Comparison of ENCODE assay signal across 20 cellular contexts in genomic region chr17:20190605-20191004, GRCh38.
DNase-seq lines count a peak whose midpoint lies in the region; ATAC-seq and TF ChIP-seq lines count a peak whose summit lies in the region.
"Had no signal": no experiment of that assay in that cellular context is flagged by ENCODE, and none has a peak within 500 bp of the region (broad histone marks: within the 10 kb centered on the region; RNA-seq: fewer than 3 reads in every experiment).

No MANE protein-coding gene starts in this region.

- H3K9ac ChIP-seq in PC-3 (ENCODE audit: low read length), result no peak overlapping the region
- H3K9ac ChIP-seq: parathyroid adenoma had no signal

- H3K4me3 ChIP-seq in PC-3 (ENCODE audit: low read length), result no peak overlapping the region
- H3K4me3 ChIP-seq in coronary artery, result no peak overlapping the region
- H3K4me3 ChIP-seq in mesodermal cell (ENCODE audit: extremely low read depth, insufficient read depth, low read length, poor library complexity, severe bottlenecking), result no peak overlapping the region
- H3K4me3 ChIP-seq: HAP-1, right lobe of liver, testis had no signal

- H2AFZ ChIP-seq in PC-3 (ENCODE audit: low read length), result no peak overlapping the region
- H2AFZ ChIP-seq: parathyroid adenoma had no signal

- no peaks in the 10 kb centered on the region for H3F3A ChIP-seq in PC-3 (ENCODE audit: low read length, unreplicated experiment)

- DNase-seq in PC-3, result no peak
- no peak for DNase-seq in coronary artery (ENCODE audit: low spot score)
- no peak for DNase-seq in putamen (ENCODE audit: low spot score)
- DNase-seq in SW 1271 (lab: John Stamatoyannopoulos, UW), result no peak
- DNase-seq: activated CD4-positive, alpha-beta T cell treated with anti-CD3 and anti-CD28 coated beads for 36 hours; DMS79 treated with DMSO at 0.1 percent for 48 hours; foreskin melanocyte; kidney glomerular epithelial cell; NCI-H1436 treated with DMSO at 0.1 percent for 48 hours; NCI-H526 treated with DMSO at 0.1 percent for 48 hours; right lobe of liver; testis had no signal

- CTCF ChIA-PET in PC-3 (lab: Charles Lee), result no interaction called here

- TF ChIP-seq CTCF in PC-3 (conservative IDR thresholded peaks at IDR 0.05; ENCODE audit: low read depth, low read length) (no peak), coronary artery (IDR thresholded peaks at IDR 0.05) (no peak)

- no peak for ATAC-seq in PC-3
- no peak for ATAC-seq in HG02571 (IDR thresholded peaks at IDR 0.05; ENCODE audit: unreplicated experiment)
- no peak for ATAC-seq in GM18498 (IDR thresholded peaks at IDR 0.05; ENCODE audit: unreplicated experiment)
- ATAC-seq: activated CD4-positive, alpha-beta T cell treated with anti-CD3 and anti-CD28 coated beads for 36 hours; natural killer cell treated with Interleukin-12 subunit alpha and Interleukin-12 subunit beta and Interleukin-15 and Interleukin-18, amount 100 ng/mL, for 72 hours; right lobe of liver; Right ventricle myocardium inferior had no signal

- H3K27ac ChIP-seq in PC-3 (ENCODE audit: low read length), result peak overlapping the region; percentile 6; the same call in 1 of the 2 replicates
- H3K27ac ChIP-seq in coronary artery, result peak overlapping the region; percentile 21 to 79
- peak overlapping the region; percentile 90 for H3K27ac ChIP-seq in mesodermal cell (ENCODE audit: low read depth, low read length, severe bottlenecking)
- H3K27ac ChIP-seq: brain microvascular endothelial cell, parathyroid adenoma, right lobe of liver, testis had no signal

- H3K4me1 ChIP-seq in PC-3 (ENCODE audit: insufficient read depth, low read length) (peaks cover 34% of the 10 kb centered on the region), mesodermal cell (ENCODE audit: control insufficient read depth, insufficient read depth, low read length, poor library complexity, severe bottlenecking) (peaks cover 32% of the 10 kb centered on the region)
- H3K4me1 ChIP-seq: parathyroid adenoma, right lobe of liver had no signal

- no peaks in the 10 kb centered on the region for H3K9me2 ChIP-seq in PC-3 (replicated peaks; ENCODE audit: low read length)

- H3K9me3 ChIP-seq in PC-3 (ENCODE audit: low read length), result 0 out of 2 replicates have a peak, but pooled peaks cover 2% of the 10 kb centered on the region
- H3K9me3 ChIP-seq in mesodermal cell (ENCODE audit: control insufficient read depth, low read length), result peaks cover 10% of the 10 kb centered on the region
- H3K9me3 ChIP-seq: right lobe of liver, testis had no signal

- H3K36me3 ChIP-seq in PC-3 (ENCODE audit: low read depth, low read length) (peaks cover under 1% of the 10 kb centered on the region; the same call in 1 of the 2 replicates), mesodermal cell (ENCODE audit: control insufficient read depth, insufficient read depth, low read length) (peaks cover 2% of the 10 kb centered on the region)
- H3K36me3 ChIP-seq: brain microvascular endothelial cell, HAP-1, right lobe of liver had no signal

- peaks cover 49% of the 10 kb centered on the region for H3K79me2 ChIP-seq in PC-3 (ENCODE audit: low read length)
- H3K79me2 ChIP-seq: parathyroid adenoma had no signal

- no peaks in the 10 kb centered on the region for H3K27me3 ChIP-seq in PC-3 (ENCODE audit: low read length)
- H3K27me3 ChIP-seq: brain microvascular endothelial cell, right lobe of liver, testis had no signal

- 83 to 90% methylated on average over 1 to 2 of the region's 3 CpGs for WGBS in mesodermal cell (ENCODE audit: insufficient coverage in 2 of 2), 2 experiments

- intact Hi-C loops in PC-3 (cut with micrococcal nuclease), result loop anchor here (1.0 kb wide), 1 partner anchor 12 kb away; no protein-coding TSS in a partner anchor

- peaks cover 14% of the 10 kb centered on the region; the same call in 1 of the 2 replicates for H4K20me1 ChIP-seq in PC-3 (ENCODE audit: low read length)

- POLR2A ChIA-PET in PC-3 (lab: Charles Lee; ENCODE audit: unreplicated experiment), result no interaction called here

- no TSS peak for BruUV-seq in PC-3 (replicated peaks; lab: Mats Ljungman, UMichigan)

- peak overlapping the region; percentile 20 for H3K4me2 ChIP-seq in PC-3 (ENCODE audit: low read length)

Comparison
In these comparisons a context has a peak if more than half of its experiments do, and no peak if none do; other contexts are left out.
1. H3K27ac ChIP-seq: peak in every context shown above with its lines; median percentile 90 in mesodermal cell; 50 in coronary artery; 6 in PC-3.